8 cellular contexts compared by ENCODE assay signal in the genomic region with DNA sequence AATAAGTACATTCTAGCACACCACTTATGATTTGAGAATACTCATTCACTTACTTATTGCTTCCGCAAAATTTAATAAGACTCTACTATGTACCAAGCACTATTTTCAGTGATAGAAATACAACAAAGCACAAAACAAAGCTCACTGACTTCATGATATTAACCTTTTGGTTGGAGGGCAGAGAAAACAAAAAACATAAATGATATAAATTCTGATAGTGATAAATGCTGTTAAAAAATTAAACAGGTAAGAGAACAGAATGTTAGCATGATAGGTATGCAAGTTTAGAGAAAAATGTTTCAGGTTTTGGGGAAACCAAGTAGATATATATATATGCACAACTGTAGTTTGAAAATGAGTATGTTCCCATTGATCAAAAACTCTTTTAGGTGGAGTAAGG. TPM values are rescaled to one million over a fixed set of nuclear protein-coding genes. Genes with fewer than 3 reads are reported as not detected.
DNase-seq lines count a peak whose midpoint lies in the region; ATAC-seq and TF ChIP-seq lines count a peak whose summit lies in the region.

No MANE protein-coding gene starts in this region.

- H3K4me1 ChIP-seq in liver (ENCODE audit: control insufficient read depth in 4 of 4, insufficient read depth in 4 of 4, low read length in 3 of 4) (peaks cover 6 to 36% (median 23%) of the 10 kb centered on the region in 4 donors), body of pancreas (peaks cover 29% of the 10 kb centered on the region)

- no peak for ATAC-seq in stimulated activated naive CD8-positive, alpha-beta T cell treated with anti-CD3 and anti-CD28 coated beads, Interleukin-15, Interleukin-2, amounts not matched to agents 100 U/mL and 50 U/mL, for 24 hours
- ATAC-seq in body of pancreas (no peak), GM18505 (IDR thresholded peaks at IDR 0.05; ENCODE audit: unreplicated experiment) (no peak)

- H3K9me3 Mint-ChIP-seq in stimulated activated naive CD8-positive, alpha-beta T cell treated with anti-CD3 and anti-CD28 coated beads, Interleukin-15, Interleukin-2, amounts not matched to agents 100 ng/mL and 50 ng/mL, for 24 hours: no peaks in the 10 kb centered on the region
- no peaks in the 10 kb centered on the region for H3K9me3 Mint-ChIP-seq in activated naive CD8-positive, alpha-beta T cell treated with anti-CD3 and anti-CD28 coated beads for 36 hours

- DNase-seq in stimulated activated naive CD8-positive, alpha-beta T cell treated with anti-CD3 and anti-CD28 coated beads, Interleukin-15, Interleukin-2, amounts not matched to agents 100 U/mL and 50 U/mL, for 24 hours: no peak
- no peak for DNase-seq in activated naive CD8-positive, alpha-beta T cell treated with anti-CD3 and anti-CD28 coated beads for 36 hours
- DNase-seq in epidermal melanocyte (ENCODE audit: insufficient read length, low spot score): no peak
- no peak for DNase-seq in body of pancreas
- DNase-seq in globus pallidus (ENCODE audit: low spot score): no peak

- peaks cover 63% of the 10 kb centered on the region for H3K4me1 Mint-ChIP-seq in stimulated activated naive CD8-positive, alpha-beta T cell treated with anti-CD3 and anti-CD28 coated beads, Interleukin-15, Interleukin-2, amounts not matched to agents 100 ng/mL and 50 ng/mL, for 24 hours (ENCODE audit: low read depth)
- H3K4me1 Mint-ChIP-seq in activated naive CD8-positive, alpha-beta T cell treated with anti-CD3 and anti-CD28 coated beads for 36 hours: peaks cover 49% of the 10 kb centered on the region

- no peaks in the 10 kb centered on the region for H3K27me3 Mint-ChIP-seq in stimulated activated naive CD8-positive, alpha-beta T cell treated with anti-CD3 and anti-CD28 coated beads, Interleukin-15, Interleukin-2, amounts not matched to agents 100 ng/mL and 50 ng/mL, for 24 hours
- no peaks in the 10 kb centered on the region for H3K27me3 Mint-ChIP-seq in activated naive CD8-positive, alpha-beta T cell treated with anti-CD3 and anti-CD28 coated beads for 36 hours

- intact Hi-C loops in body of pancreas (cut with DNase I): no loop called here

- H3K4me3 ChIP-seq in liver (ENCODE audit: low read depth in 1 of 3, low read length in 3 of 3) (peak overlapping the region; percentile 28 to 92 (median 65)), body of pancreas (no peak overlapping the region)

- peak overlapping the region; percentile 96 for H3K27ac Mint-ChIP-seq in stimulated activated naive CD8-positive, alpha-beta T cell treated with anti-CD3 and anti-CD28 coated beads, Interleukin-15, Interleukin-2, amounts not matched to agents 100 ng/mL and 50 ng/mL, for 24 hours
- no peak overlapping the region for H3K27ac Mint-ChIP-seq in activated naive CD8-positive, alpha-beta T cell treated with anti-CD3 and anti-CD28 coated beads for 36 hours

- H3K9me3 ChIP-seq in liver (ENCODE audit: control insufficient read depth in 4 of 4, low read length in 3 of 4): no peaks in the 10 kb centered on the region
- H3K9me3 ChIP-seq in body of pancreas: no peaks in the 10 kb centered on the region

- no peak for TF ChIP-seq POLR2A in body of pancreas (IDR thresholded peaks at IDR 0.05)
- no peak for TF ChIP-seq POLR2A in GM18505 (IDR thresholded peaks at IDR 0.05; ENCODE audit: borderline replicate concordance, extremely low read depth, insufficient read depth, insufficient read length)

- H3K36me3 Mint-ChIP-seq in stimulated activated naive CD8-positive, alpha-beta T cell treated with anti-CD3 and anti-CD28 coated beads, Interleukin-15, Interleukin-2, amounts not matched to agents 100 ng/mL and 50 ng/mL, for 24 hours (ENCODE audit: low read depth): peaks cover 20% of the 10 kb centered on the region
- peaks cover 21% of the 10 kb centered on the region for H3K36me3 Mint-ChIP-seq in activated naive CD8-positive, alpha-beta T cell treated with anti-CD3 and anti-CD28 coated beads for 36 hours

- no peak overlapping the region for H3K9ac ChIP-seq in liver (ENCODE audit: low read depth in 1 of 2, low read length in 2 of 2)

- 98% methylated on average over 1 of the region's 1 CpG for WGBS in liver
- WGBS in body of pancreas, 2 donors: 72 to 89% methylated on average over 1 of the region's 1 CpG

- TF ChIP-seq RAD21 in liver (IDR thresholded peaks at IDR 0.05): no peak

- no peaks in the 10 kb centered on the region for H3K27me3 ChIP-seq in liver (ENCODE audit: control insufficient read depth in 4 of 4, insufficient read depth in 4 of 4, low read length in 3 of 4)
- no peaks in the 10 kb centered on the region for H3K27me3 ChIP-seq in body of pancreas

- H3K27ac ChIP-seq in liver (ENCODE audit: low read depth in 1 of 2, low read length in 2 of 2): no peak overlapping the region
- H3K27ac ChIP-seq in body of pancreas: no peak overlapping the region

- peak overlapping the region; percentile 98 for H3K4me3 Mint-ChIP-seq in stimulated activated naive CD8-positive, alpha-beta T cell treated with anti-CD3 and anti-CD28 coated beads, Interleukin-15, Interleukin-2, amounts not matched to agents 100 ng/mL and 50 ng/mL, for 24 hours
- peak overlapping the region; percentile 98 for H3K4me3 Mint-ChIP-seq in activated naive CD8-positive, alpha-beta T cell treated with anti-CD3 and anti-CD28 coated beads for 36 hours

- TF ChIP-seq CTCF in liver (IDR thresholded peaks at IDR 0.05; ENCODE audit: low read depth, low read length, missing input control) (no peak), body of pancreas (IDR thresholded peaks at IDR 0.05) (no peak)

- H3K36me3 ChIP-seq in liver (ENCODE audit: control insufficient read depth in 4 of 4, insufficient read depth in 3 of 4, low read depth in 1 of 4, low read length in 3 of 4) (peaks cover 0 to 4% (median 1%) of the 10 kb centered on the region in 4 donors), body of pancreas (replicated peaks in 1 of 2; ENCODE audit: insufficient read depth in 1 of 2, low read depth in 2 of 2) (no peaks in the 10 kb centered on the region)

TF ChIP-seq in liver, 16 proteins besides CTCF, POLR2A, EP300 and RAD21:
- TF ChIP-seq HNF4G (IDR thresholded peaks at IDR 0.05) (no peak), NR2F2 (IDR thresholded peaks at IDR 0.05) (no peak), SP1 (IDR thresholded peaks at IDR 0.05) (no peak), HNF4A (conservative IDR thresholded peaks at IDR 0.05) (no peak), GABPA (IDR thresholded peaks at IDR 0.05 in 1 of 2, conservative IDR thresholded peaks at IDR 0.05 in 1 of 2) (no peak), FOXA2 (IDR thresholded peaks at IDR 0.05) (no peak), RXRA (IDR thresholded peaks at IDR 0.05) (no peak), FOXA1 (IDR thresholded peaks at IDR 0.05) (no peak), TAF1 (conservative IDR thresholded peaks at IDR 0.05) (no peak)
- TF ChIP-seq, protein P1, sequence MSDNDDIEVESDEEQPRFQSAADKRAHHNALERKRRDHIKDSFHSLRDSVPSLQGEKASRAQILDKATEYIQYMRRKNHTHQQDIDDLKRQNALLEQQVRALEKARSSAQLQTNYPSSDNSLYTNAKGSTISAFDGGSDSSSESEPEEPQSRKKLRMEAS (IDR thresholded peaks at IDR 0.05): no peak
- TF ChIP-seq, protein P2, sequence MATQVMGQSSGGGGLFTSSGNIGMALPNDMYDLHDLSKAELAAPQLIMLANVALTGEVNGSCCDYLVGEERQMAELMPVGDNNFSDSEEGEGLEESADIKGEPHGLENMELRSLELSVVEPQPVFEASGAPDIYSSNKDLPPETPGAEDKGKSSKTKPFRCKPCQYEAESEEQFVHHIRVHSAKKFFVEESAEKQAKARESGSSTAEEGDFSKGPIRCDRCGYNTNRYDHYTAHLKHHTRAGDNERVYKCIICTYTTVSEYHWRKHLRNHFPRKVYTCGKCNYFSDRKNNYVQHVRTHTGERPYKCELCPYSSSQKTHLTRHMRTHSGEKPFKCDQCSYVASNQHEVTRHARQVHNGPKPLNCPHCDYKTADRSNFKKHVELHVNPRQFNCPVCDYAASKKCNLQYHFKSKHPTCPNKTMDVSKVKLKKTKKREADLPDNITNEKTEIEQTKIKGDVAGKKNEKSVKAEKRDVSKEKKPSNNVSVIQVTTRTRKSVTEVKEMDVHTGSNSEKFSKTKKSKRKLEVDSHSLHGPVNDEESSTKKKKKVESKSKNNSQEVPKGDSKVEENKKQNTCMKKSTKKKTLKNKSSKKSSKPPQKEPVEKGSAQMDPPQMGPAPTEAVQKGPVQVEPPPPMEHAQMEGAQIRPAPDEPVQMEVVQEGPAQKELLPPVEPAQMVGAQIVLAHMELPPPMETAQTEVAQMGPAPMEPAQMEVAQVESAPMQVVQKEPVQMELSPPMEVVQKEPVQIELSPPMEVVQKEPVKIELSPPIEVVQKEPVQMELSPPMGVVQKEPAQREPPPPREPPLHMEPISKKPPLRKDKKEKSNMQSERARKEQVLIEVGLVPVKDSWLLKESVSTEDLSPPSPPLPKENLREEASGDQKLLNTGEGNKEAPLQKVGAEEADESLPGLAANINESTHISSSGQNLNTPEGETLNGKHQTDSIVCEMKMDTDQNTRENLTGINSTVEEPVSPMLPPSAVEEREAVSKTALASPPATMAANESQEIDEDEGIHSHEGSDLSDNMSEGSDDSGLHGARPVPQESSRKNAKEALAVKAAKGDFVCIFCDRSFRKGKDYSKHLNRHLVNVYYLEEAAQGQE (IDR thresholded peaks at IDR 0.05): no peak
- TF ChIP-seq, protein P3, sequence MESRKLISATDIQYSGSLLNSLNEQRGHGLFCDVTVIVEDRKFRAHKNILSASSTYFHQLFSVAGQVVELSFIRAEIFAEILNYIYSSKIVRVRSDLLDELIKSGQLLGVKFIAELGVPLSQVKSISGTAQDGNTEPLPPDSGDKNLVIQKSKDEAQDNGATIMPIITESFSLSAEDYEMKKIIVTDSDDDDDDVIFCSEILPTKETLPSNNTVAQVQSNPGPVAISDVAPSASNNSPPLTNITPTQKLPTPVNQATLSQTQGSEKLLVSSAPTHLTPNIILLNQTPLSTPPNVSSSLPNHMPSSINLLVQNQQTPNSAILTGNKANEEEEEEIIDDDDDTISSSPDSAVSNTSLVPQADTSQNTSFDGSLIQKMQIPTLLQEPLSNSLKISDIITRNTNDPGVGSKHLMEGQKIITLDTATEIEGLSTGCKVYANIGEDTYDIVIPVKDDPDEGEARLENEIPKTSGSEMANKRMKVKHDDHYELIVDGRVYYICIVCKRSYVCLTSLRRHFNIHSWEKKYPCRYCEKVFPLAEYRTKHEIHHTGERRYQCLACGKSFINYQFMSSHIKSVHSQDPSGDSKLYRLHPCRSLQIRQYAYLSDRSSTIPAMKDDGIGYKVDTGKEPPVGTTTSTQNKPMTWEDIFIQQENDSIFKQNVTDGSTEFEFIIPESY (IDR thresholded peaks at IDR 0.05): no peak

RNA-seq across cellular contexts. Expression of a gene that starts 1.2 kb away (rescaled TPM):
- total RNA-seq in activated naive CD8-positive, alpha-beta T cell treated with anti-CD3 and anti-CD28 coated beads for 36 hours: 10 to 100 TPM; 22.5 to 23.6 TPM
- total RNA-seq in liver: 10 to 100 TPM; 14.1 to 15.8 TPM
- 1 to 10 TPM; 6.6 to 7.1 TPM for polyA plus RNA-seq in liver
- 1 to 10 TPM; 3.3 to 7.3 TPM for total RNA-seq in body of pancreas

RNA-seq across cellular contexts. Expression of a gene that starts 17.0 kb away (rescaled TPM):
- total RNA-seq in activated naive CD8-positive, alpha-beta T cell treated with anti-CD3 and anti-CD28 coated beads for 36 hours: 100 to 1,000 TPM; 187 to 190 TPM
- total RNA-seq in liver: 100 to 1,000 TPM in 1 of 2 donors, 10 to 100 TPM in 1; 64.1 to 129 TPM
- 100 to 1,000 TPM in 1 of 2 donors, 10 to 100 TPM in 1; 36.8 to 130 TPM for polyA plus RNA-seq in liver
- total RNA-seq in body of pancreas: 100 to 1,000 TPM; 157 to 174 TPM

Comparison
In these comparisons a context has a peak if more than half of its experiments do, and no peak if none do; other contexts are left out.
1. H3K4me3 ChIP-seq: peak in liver (3 of 3); none in body of pancreas (0 of 2).